Comparison of ENCODE assay signal across 1 cellular context in the genomic region with DNA sequence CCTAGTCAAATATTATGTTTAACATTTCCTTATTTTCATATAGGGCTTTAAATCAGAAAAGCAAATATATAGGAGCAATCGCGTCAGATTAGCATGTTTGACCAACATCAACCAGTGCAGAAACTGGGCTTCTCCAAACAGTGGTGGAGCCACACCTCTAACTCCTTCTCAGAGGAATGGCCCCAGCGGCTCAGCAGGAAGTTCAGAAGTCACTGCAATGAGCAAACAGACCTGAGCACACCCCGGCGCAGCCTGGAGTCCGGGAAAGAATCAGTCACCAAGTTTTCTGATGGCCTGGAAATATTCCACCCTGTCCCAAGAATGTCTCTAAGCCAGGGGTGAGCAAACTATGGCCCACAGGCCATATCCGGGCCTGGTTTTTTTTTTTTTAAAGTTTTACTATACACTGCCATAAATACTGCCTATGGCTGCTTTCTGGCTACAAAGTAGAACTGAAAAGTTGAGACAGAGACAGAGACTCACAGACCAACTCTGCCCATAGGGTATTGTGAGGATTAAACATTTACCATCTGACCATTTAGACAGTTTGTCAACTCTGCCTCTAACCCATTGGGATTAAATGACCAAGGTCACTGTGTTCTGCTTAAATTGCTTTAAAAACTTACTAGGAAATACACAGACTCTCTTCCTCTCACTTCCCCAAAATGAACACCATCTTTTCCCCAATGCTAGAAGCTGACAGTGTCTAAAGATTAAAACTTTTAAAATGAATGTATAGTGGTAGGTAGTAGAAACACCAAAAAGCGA.
TF ChIP-seq lines count a peak whose summit lies in the region.

No MANE protein-coding gene starts in this region.

TF ChIP-seq in SK-N-SH treated with all-trans-retinoic acid at 6 μM for 48 hours, 23 proteins besides CTCF, POLR2A, EP300 and RAD21 (continued from another document):
- TF ChIP-seq, protein P1, sequence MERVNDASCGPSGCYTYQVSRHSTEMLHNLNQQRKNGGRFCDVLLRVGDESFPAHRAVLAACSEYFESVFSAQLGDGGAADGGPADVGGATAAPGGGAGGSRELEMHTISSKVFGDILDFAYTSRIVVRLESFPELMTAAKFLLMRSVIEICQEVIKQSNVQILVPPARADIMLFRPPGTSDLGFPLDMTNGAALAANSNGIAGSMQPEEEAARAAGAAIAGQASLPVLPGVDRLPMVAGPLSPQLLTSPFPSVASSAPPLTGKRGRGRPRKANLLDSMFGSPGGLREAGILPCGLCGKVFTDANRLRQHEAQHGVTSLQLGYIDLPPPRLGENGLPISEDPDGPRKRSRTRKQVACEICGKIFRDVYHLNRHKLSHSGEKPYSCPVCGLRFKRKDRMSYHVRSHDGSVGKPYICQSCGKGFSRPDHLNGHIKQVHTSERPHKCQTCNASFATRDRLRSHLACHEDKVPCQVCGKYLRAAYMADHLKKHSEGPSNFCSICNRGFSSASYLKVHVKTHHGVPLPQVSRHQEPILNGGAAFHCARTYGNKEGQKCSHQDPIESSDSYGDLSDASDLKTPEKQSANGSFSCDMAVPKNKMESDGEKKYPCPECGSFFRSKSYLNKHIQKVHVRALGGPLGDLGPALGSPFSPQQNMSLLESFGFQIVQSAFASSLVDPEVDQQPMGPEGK (CRISPR knock-in tag; IDR thresholded peaks at IDR 0.05; ENCODE audit: borderline replicate concordance), result no peak
- TF ChIP-seq ESRRG (CRISPR knock-in tag; IDR thresholded peaks at IDR 0.05), result no peak
